Comparison of ENCODE assay signal across 10 cellular contexts in genomic region chr21:27426196-27426595, GRCh38.
"Had no signal": no experiment of that assay in that cellular context is flagged by ENCODE, and none has a peak within 500 bp of the region (broad histone marks: within the 10 kb centered on the region; RNA-seq: fewer than 3 reads in every experiment).

No MANE protein-coding gene starts in this region.

- H3K4me2 ChIP-seq: neural progenitor cell had no signal

- H3K36me3 ChIP-seq: neural progenitor cell had no signal

- H3K4me3 ChIP-seq: neural progenitor cell had no signal

- DNase-seq: activated CD4-positive, alpha-beta memory T cell treated with anti-CD3 and anti-CD28 coated beads for 36 hours; activated T-cell treated with anti-CD3 and anti-CD28 coated beads, Interleukin-2, amount 50 U/mL, for 4 hours; effector memory CD8-positive, alpha-beta T cell; posterior cingulate gyrus; SIG-M5; stimulated activated CD4-positive, alpha-beta T cell treated with anti-CD3 and anti-CD28 coated beads, Interleukin-2, amount 100 ng/mL, for 24 hours; stimulated activated naive B cell treated with anti-CD40 and anti-IgM and Interleukin-4, amounts not matched to agents 10 μg/mL and 1 μg/mL and 100 μg/mL, for 72 hours; SW 1271 had no signal

- H3K27ac ChIP-seq: epithelial cell of prostate, neural progenitor cell had no signal

- H3K27me3 ChIP-seq: neural progenitor cell had no signal

- H3K9ac ChIP-seq: neural progenitor cell had no signal

- ATAC-seq: activated T-cell treated with anti-CD3 and anti-CD28 coated beads, Interleukin-2, amount 50 U/mL, for 4 hours; effector memory CD8-positive, alpha-beta T cell; stimulated activated naive B cell treated with anti-CD40 and anti-IgM and Interleukin-4, amounts not matched to agents 10 μg/mL and 1 μg/mL and 100 μg/mL, for 72 hours had no signal
